Comparison of ENCODE assay signal across 2 cellular contexts in the genomic region with DNA sequence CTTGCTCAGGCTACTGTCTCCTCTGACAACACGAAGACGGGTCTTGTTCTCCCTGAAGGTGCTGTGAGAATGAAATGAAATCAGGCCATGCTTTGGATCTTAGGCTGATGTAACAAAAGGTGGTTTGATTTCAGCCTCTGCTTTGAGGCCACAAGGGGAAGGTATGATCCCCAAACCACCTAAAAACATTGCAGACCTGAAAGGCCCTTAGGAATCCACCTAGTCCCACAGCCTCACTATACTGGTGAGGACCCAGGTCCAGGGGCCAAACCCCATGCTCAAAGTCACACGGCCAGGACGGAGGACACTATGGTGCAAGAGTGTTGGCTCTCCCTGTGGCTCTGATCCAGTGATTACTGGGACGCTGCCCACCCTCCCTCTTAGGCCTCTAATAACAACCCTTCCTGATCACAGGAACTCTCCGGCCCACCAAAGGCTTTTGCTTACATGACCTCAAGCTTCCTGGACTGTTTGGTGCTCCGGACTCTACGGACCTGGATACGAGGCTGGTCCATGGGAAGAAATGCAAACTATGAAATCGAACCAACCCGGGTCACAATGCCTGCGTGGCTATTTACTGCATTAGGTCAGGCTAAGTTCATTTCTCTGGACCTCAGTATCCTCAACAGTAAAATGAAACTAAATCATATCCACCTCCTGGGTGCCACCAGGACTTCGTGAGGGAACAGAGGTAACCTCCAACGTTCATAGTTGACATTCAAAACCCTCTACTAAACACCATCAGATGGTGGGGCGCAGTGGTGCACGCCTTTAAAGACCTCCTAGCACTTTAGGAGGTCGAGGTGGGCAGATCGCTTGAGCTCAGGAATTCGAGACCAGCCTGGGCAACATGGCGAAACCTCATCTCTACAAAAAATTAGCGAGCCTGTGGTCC.
TF ChIP-seq lines count a peak whose summit lies in the region.

No MANE protein-coding gene starts in this region.

TF ChIP-seq in endothelial cell of umbilical vein, 7 proteins besides CTCF, POLR2A, EP300 and RAD21:
- no peak for TF ChIP-seq POLR2AphosphoS5 (IDR thresholded peaks at IDR 0.05; ENCODE audit: insufficient read depth, low read depth, low read length)

TF ChIP-seq in HEK293T, 16 proteins besides CTCF, POLR2A, EP300 and RAD21:
- no peak for TF ChIP-seq ZNF384 (IDR thresholded peaks at IDR 0.05)
- no peak for TF ChIP-seq SP1 (IDR thresholded peaks at IDR 0.05)
- TF ChIP-seq HDGF (IDR thresholded peaks at IDR 0.05; ENCODE audit: borderline replicate concordance): no peak
- TF ChIP-seq SUZ12 (IDR thresholded peaks at IDR 0.05): no peak
- no peak for TF ChIP-seq ARNT (IDR thresholded peaks at IDR 0.05)
- no peak for TF ChIP-seq NFRKB (IDR thresholded peaks at IDR 0.05)
